Comparison of ENCODE assay signal across 26 cellular contexts in genomic region chrX:38668788-38669187, GRCh38.
"Had no signal": no experiment of that assay in that cellular context is flagged by ENCODE, and none has a peak within 500 bp of the region (broad histone marks: within the 10 kb centered on the region; RNA-seq: fewer than 3 reads in every experiment).

No MANE protein-coding gene starts in this region.

- H3K9me3 Mint-ChIP-seq: naive thymus-derived CD8-positive, alpha-beta T cell; natural killer cell treated with Interleukin-12 subunit alpha and Interleukin-12 subunit beta and Interleukin-15 and Interleukin-18, amount 100 ng/mL, for 72 hours; stimulated activated effector memory CD8-positive, alpha-beta T cell treated with anti-CD3 and anti-CD28 coated beads, Interleukin-12 subunit alpha, Interleukin-12 subunit beta, amount 100 ng/mL, for 72 hours; stimulated activated naive B cell treated with anti-CD40 and anti-IgM and Interleukin-4, amounts not matched to agents 10 μg/mL and 1 μg/mL and 100 μg/mL, for 72 hours; stimulated activated naive CD8-positive, alpha-beta T cell treated with anti-CD3 and anti-CD28 coated beads, Interleukin-15, Interleukin-2, amounts not matched to agents 100 ng/mL and 50 ng/mL, for 24 hours had no signal

- H3K4me3 ChIP-seq: pancreas, prostate gland, skin epidermis, stomach, thoracic aorta, thyroid gland, tibial nerve, upper lobe of left lung, vagina had no signal

- H3K36me3 Mint-ChIP-seq: naive thymus-derived CD8-positive, alpha-beta T cell; natural killer cell treated with Interleukin-12 subunit alpha and Interleukin-12 subunit beta and Interleukin-15 and Interleukin-18, amount 100 ng/mL, for 72 hours; stimulated activated effector memory CD8-positive, alpha-beta T cell treated with anti-CD3 and anti-CD28 coated beads, Interleukin-12 subunit alpha, Interleukin-12 subunit beta, amount 100 ng/mL, for 72 hours; stimulated activated naive B cell treated with anti-CD40 and anti-IgM and Interleukin-4, amounts not matched to agents 10 μg/mL and 1 μg/mL and 100 μg/mL, for 72 hours had no signal

- H3K27ac Mint-ChIP-seq: naive thymus-derived CD8-positive, alpha-beta T cell; natural killer cell treated with Interleukin-12 subunit alpha and Interleukin-12 subunit beta and Interleukin-15 and Interleukin-18, amount 100 ng/mL, for 72 hours; nephron progenitor cell; stimulated activated effector memory CD8-positive, alpha-beta T cell treated with anti-CD3 and anti-CD28 coated beads, Interleukin-12 subunit alpha, Interleukin-12 subunit beta, amount 100 ng/mL, for 72 hours; stimulated activated naive B cell treated with anti-CD40 and anti-IgM and Interleukin-4, amounts not matched to agents 10 μg/mL and 1 μg/mL and 100 μg/mL, for 72 hours; stimulated activated naive CD8-positive, alpha-beta T cell treated with anti-CD3 and anti-CD28 coated beads, Interleukin-15, Interleukin-2, amounts not matched to agents 100 ng/mL and 50 ng/mL, for 24 hours had no signal

- DNase-seq: nephron progenitor cell; nucleus accumbens; pancreas; right cardiac atrium; stimulated activated CD4-positive, alpha-beta T cell treated with anti-CD3 and anti-CD28 coated beads, Interleukin-15, amount 100 ng/mL, for 24 hours; stimulated activated CD4-positive, alpha-beta T cell treated with anti-CD3 and anti-CD28 coated beads, Interleukin-2, amount 100 ng/mL, for 24 hours; stimulated activated CD4-positive, alpha-beta T cell treated with anti-CD3 and anti-CD28 coated beads, Interleukin-2, amount 100 ng/mL, for 48 hours; stimulated activated CD4-positive, alpha-beta T cell treated with anti-CD3 and anti-CD28 coated beads, Interleukin-4, amount 100 ng/mL, for 24 hours; stimulated activated naive B cell treated with anti-CD40 and anti-IgM and Interleukin-4, amounts not matched to agents 10 μg/mL and 1 μg/mL and 100 μg/mL, for 72 hours; stimulated activated naive CD4-positive, alpha-beta T cell treated with Interleukin-2 at 50 U/mL for 16 hours; stomach; thyroid gland; trophoblast cell; upper lobe of left lung had no signal

- H3K4me1 ChIP-seq: pancreas, prostate gland, thyroid gland, tibial nerve, upper lobe of left lung, vagina had no signal

- ATAC-seq: naive thymus-derived CD8-positive, alpha-beta T cell; natural killer cell treated with Interleukin-12 subunit alpha and Interleukin-12 subunit beta and Interleukin-15 and Interleukin-18, amount 100 ng/mL, for 72 hours; pancreas; right cardiac atrium; sciatic nerve; stimulated activated effector memory CD8-positive, alpha-beta T cell treated with anti-CD3 and anti-CD28 coated beads, Interleukin-12 subunit alpha, Interleukin-12 subunit beta, amount 100 ng/mL, for 72 hours; stimulated activated naive B cell treated with anti-CD40 and anti-IgM and Interleukin-4, amounts not matched to agents 10 μg/mL and 1 μg/mL and 100 μg/mL, for 72 hours had no signal

- H3K27me3 ChIP-seq: neutrophil, pancreas, stomach, thyroid gland, tibial nerve, vagina had no signal

- H3K27ac ChIP-seq: neutrophil, pancreas, prostate gland, skin epidermis, stomach, thoracic aorta, thyroid gland, tibial nerve, upper lobe of left lung, vagina had no signal

- H3K9me3 ChIP-seq: neutrophil, pancreas, prostate gland, stomach, thoracic aorta, thyroid gland, tibial nerve, upper lobe of left lung, vagina had no signal

- H3K36me3 ChIP-seq: neutrophil, pancreas, prostate gland, stomach, thoracic aorta, thyroid gland, tibial nerve, upper lobe of left lung, vagina had no signal

- FAIRE-seq: pancreas, urothelium cell line had no signal
